In the genomic region with DNA sequence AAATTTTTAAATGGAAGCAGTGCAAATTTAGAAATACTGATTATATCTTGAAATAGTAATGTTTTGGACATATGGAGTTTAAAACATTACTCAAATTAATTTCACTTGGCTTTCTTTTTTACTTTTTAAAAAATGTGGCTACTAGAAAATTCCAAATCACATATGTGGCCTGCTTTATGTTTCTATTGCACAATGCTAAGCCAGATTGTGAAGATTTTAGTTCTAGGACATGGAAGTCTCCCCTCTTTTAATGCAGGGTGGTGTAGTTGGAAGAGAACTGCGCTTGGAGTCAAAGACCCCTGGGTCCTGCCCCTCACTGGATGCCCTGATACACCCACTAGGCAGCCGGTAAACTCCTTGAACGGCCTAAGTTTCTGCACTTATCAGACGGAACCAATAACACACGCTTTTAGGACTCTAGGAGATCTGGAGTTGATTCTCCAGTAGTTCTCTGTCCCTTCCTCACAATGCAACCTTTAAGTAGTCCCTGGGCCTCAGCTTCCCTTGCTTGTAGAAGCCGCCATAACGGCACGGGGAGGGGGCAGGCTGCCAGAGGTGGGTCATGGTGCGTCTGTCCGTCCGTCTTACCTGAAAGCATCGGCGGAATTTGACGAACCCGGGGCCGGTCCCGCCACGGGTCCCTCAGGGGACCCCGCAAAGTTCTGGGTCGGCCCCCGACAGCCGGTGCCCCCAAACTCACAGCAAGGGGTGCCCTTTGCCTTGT, we compare ENCODE assay signal across 8 cellular contexts. TPM values are rescaled to one million over a fixed set of nuclear protein-coding genes. Genes with fewer than 3 reads are reported as not detected.
DNase-seq lines count a peak whose midpoint lies in the region; ATAC-seq and TF ChIP-seq lines count a peak whose summit lies in the region.

No MANE protein-coding gene starts in this region.

- H3K4me3 Mint-ChIP-seq in CD4-positive, alpha-beta memory T cell, result peak overlapping the region; percentile 93 to 99 (median 96)

- CTCF ChIA-PET in CD4-positive, alpha-beta memory T cell (lab: Charles Lee; ENCODE audit: partially characterized antibody), result no interaction called here

- no peaks in the 10 kb centered on the region for H3K27me3 Mint-ChIP-seq in CD4-positive, alpha-beta memory T cell

- no peak for DNase-seq in CD4-positive, alpha-beta memory T cell
- DNase-seq in foreskin keratinocyte, result no peak
- peak; percentile 25 for DNase-seq in pons (ENCODE audit: low spot score)
- DNase-seq in hippocampal formation (lab: John Stamatoyannopoulos, UW), result no peak
- DNase-seq in activated CD4-positive, alpha-beta T cell treated with anti-CD3 and anti-CD28 coated beads, Interleukin-2, amount 50 U/mL, for 4 hours, result no peak

- no peaks in the 10 kb centered on the region for H3K27me3 ChIP-seq in CD4-positive, alpha-beta memory T cell (ENCODE audit: insufficient read depth, low read length)
- H3K27me3 ChIP-seq in foreskin keratinocyte, result no peaks in the 10 kb centered on the region

- ATAC-seq in HG03520 (IDR thresholded peaks at IDR 0.05; ENCODE audit: unreplicated experiment) (peak; percentile 24), foreskin keratinocyte (peak; percentile 16), HG03469 (IDR thresholded peaks at IDR 0.05; ENCODE audit: unreplicated experiment) (no peak)

- peak overlapping the region; percentile 90 to 98 for H3K4me3 ChIP-seq in CD4-positive, alpha-beta memory T cell (ENCODE audit: low read length in 2 of 2)
- peak overlapping the region; percentile 71 for H3K4me3 ChIP-seq in WI38 (ENCODE audit: low read depth, low read length)

- peaks cover 0 to 6% of the 10 kb centered on the region in 2 donors for H3K36me3 Mint-ChIP-seq in CD4-positive, alpha-beta memory T cell

- H3K27ac Mint-ChIP-seq in CD4-positive, alpha-beta memory T cell, result peak overlapping the region; percentile 98 to 100 (median 99)

- peaks cover 16% of the 10 kb centered on the region for H3K4me1 ChIP-seq in CD4-positive, alpha-beta memory T cell (ENCODE audit: insufficient read depth, low read length)
- H3K4me1 ChIP-seq in foreskin keratinocyte, result no peaks in the 10 kb centered on the region

- intact Hi-C loops in CD4-positive, alpha-beta memory T cell (cut with micrococcal nuclease), result loop anchor here (1.0 to 2.0 kb wide), 4 partner anchors 26 to 603 kb away; partner anchors contain the start of genes DMC1, JOSD1 and TOMM22

- H3K4me1 Mint-ChIP-seq in CD4-positive, alpha-beta memory T cell, result peaks cover 10 to 24% (median 19%) of the 10 kb centered on the region in 4 donors

- POLR2A ChIA-PET in CD4-positive, alpha-beta memory T cell (lab: Charles Lee; ENCODE audit: partially characterized antibody), result interaction anchor here (3.0 kb wide), 1 partner anchor 26 kb away, joined by 26 read pairs; the partner anchor contains the start of gene TOMM22

- no peaks in the 10 kb centered on the region for H3K9me3 ChIP-seq in CD4-positive, alpha-beta memory T cell (ENCODE audit: control insufficient read depth in 1 of 2, low read length in 2 of 2)

- TF ChIP-seq CTCF in WI38 (IDR thresholded peaks at IDR 0.05; ENCODE audit: low read depth, low read length), result no peak
- no peak for TF ChIP-seq CTCF in foreskin keratinocyte (conservative IDR thresholded peaks at IDR 0.05)

- no peaks in the 10 kb centered on the region for H3K36me3 ChIP-seq in CD4-positive, alpha-beta memory T cell (ENCODE audit: insufficient read depth, low read length)

- no peaks in the 10 kb centered on the region for H3K9me3 Mint-ChIP-seq in CD4-positive, alpha-beta memory T cell

- peak overlapping the region; percentile 88 for H3K27ac ChIP-seq in CD4-positive, alpha-beta memory T cell (ENCODE audit: low read depth, low read length)
- peak overlapping the region; percentile 98 for H3K27ac ChIP-seq in foreskin keratinocyte

RNA-seq across cellular contexts. Expression of gene FAM227A, which starts 0.5 kb away (rescaled TPM):
- total RNA-seq in CD4-positive, alpha-beta memory T cell, result under 1 TPM in 1 of 2 experiments, not detected in 1; 0.44 TPM
- not detected for polyA plus RNA-seq in CD4-positive, alpha-beta memory T cell
- 0.46 and 1.5 TPM in 2 replicates for total RNA-seq in foreskin keratinocyte
- 0.22 and 0.27 TPM in 2 replicates for polyA plus RNA-seq in foreskin keratinocyte

RNA-seq across cellular contexts. Expression of gene CBY1, which starts 0.7 kb away (rescaled TPM):
- 10 to 100 TPM; 30.4 to 35.2 TPM for total RNA-seq in CD4-positive, alpha-beta memory T cell
- 10 to 100 TPM in 1 of 2 donors, 1 to 10 TPM in 1; 3.8 to 10.5 TPM for polyA plus RNA-seq in CD4-positive, alpha-beta memory T cell
- 26.9 and 34.9 TPM in 2 replicates for total RNA-seq in foreskin keratinocyte
- polyA plus RNA-seq in foreskin keratinocyte, result 50.8 and 52.4 TPM in 2 replicates

RNA-seq across cellular contexts. Expression of gene TOMM22, which starts 26.1 kb away (rescaled TPM):
- total RNA-seq in CD4-positive, alpha-beta memory T cell, result 10 to 100 TPM; 41.2 to 42.3 TPM
- 10 to 100 TPM; 60.3 to 78.9 TPM for polyA plus RNA-seq in CD4-positive, alpha-beta memory T cell
- total RNA-seq in foreskin keratinocyte, result 81.5 and 83.3 TPM in 2 replicates
- 107 and 127 TPM in 2 replicates for polyA plus RNA-seq in foreskin keratinocyte

RNA-seq across cellular contexts. Expression of gene JOSD1, which starts 45.0 kb away (rescaled TPM):
- total RNA-seq in CD4-positive, alpha-beta memory T cell, result 10 to 100 TPM; 64.6 to 65.4 TPM
- 1 to 10 TPM; 8.0 to 9.6 TPM for polyA plus RNA-seq in CD4-positive, alpha-beta memory T cell
- 52.3 and 55.9 TPM in 2 replicates for total RNA-seq in foreskin keratinocyte
- polyA plus RNA-seq in foreskin keratinocyte, result 30.6 and 32.4 TPM in 2 replicates

RNA-seq across cellular contexts. Expression of gene GTPBP1, which starts 50.0 kb away (rescaled TPM):
- total RNA-seq in CD4-positive, alpha-beta memory T cell, result 10 to 100 TPM; 94.1 to 96.6 TPM
- 10 to 100 TPM; 14.6 to 30.8 TPM for polyA plus RNA-seq in CD4-positive, alpha-beta memory T cell
- total RNA-seq in foreskin keratinocyte, result 27.5 and 33.2 TPM in 2 replicates
- 13.1 and 13.5 TPM in 2 replicates for polyA plus RNA-seq in foreskin keratinocyte
